In the genomic region with DNA sequence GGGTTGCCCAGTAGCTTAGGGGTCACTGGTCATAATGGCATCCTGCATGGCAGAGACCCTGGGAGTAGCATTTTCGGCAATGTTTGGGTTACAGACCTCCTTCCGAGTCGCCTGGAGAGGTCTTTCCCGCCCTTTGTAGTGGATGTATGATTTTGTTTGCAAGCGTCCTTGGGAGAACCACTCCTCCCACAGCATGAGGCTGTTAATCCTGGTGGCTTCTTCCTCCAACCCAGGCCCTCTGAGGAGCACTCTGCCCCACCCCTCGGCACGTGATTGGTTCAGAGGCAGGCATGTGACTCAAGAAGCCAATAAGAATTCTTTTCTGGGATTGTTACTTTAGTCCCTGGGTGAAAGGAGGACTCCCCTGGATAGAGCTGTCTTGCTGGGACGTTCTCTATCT, we compare ENCODE assay signal across 16 cellular contexts.
"Had no signal": no experiment of that assay in that cellular context is flagged by ENCODE, and none has a peak within 500 bp of the region (broad histone marks: within the 10 kb centered on the region; RNA-seq: fewer than 3 reads in every experiment).

No MANE protein-coding gene starts in this region.

- DNase-seq: activated CD4-positive, alpha-beta T cell treated with anti-CD3 and anti-CD28 coated beads for 1 hour; activated CD4-positive, alpha-beta T cell treated with anti-CD3 and anti-CD28 coated beads, Interleukin-2, amount 50 U/mL, for 4 hours; activated naive CD4-positive, alpha-beta T cell treated with Interleukin-2 at 50 U/mL for 16 hours; dermis blood vessel endothelial cell; effector memory CD8-positive, alpha-beta T cell; foreskin melanocyte; head of caudate nucleus; naive B cell; stimulated activated CD4-positive, alpha-beta T cell treated with anti-CD3 and anti-CD28 coated beads, Interleukin-1b, Interleukin-23, amount 100 ng/mL, for 48 hours had no signal

- ATAC-seq: activated T-helper 17 cell treated with anti-CD3 and anti-CD28 coated beads, Interleukin-2, amount 50 U/mL, for 72 hours; effector memory CD8-positive, alpha-beta T cell; left lobe of liver had no signal

- H3K4me1 Mint-ChIP-seq: activated T-helper 17 cell treated with anti-CD3 and anti-CD28 coated beads, Interleukin-2, amount 50 U/mL, for 72 hours had no signal

- H2AFZ ChIP-seq: parathyroid adenoma had no signal

- H3K79me2 ChIP-seq: parathyroid adenoma had no signal

- H3K9me3 ChIP-seq: ascending aorta, breast epithelium, neutrophil had no signal

- H3K27ac ChIP-seq: ascending aorta, breast epithelium, epithelial cell of prostate, neutrophil, parathyroid adenoma had no signal

- H3K36me3 Mint-ChIP-seq: naive B cell had no signal

- H3K9ac ChIP-seq: parathyroid adenoma had no signal

- H3K27ac Mint-ChIP-seq: activated T-helper 17 cell treated with anti-CD3 and anti-CD28 coated beads, Interleukin-2, amount 50 U/mL, for 72 hours; effector memory CD8-positive, alpha-beta T cell had no signal

- H3K9me3 Mint-ChIP-seq: activated T-helper 17 cell treated with anti-CD3 and anti-CD28 coated beads, Interleukin-2, amount 50 U/mL, for 72 hours; effector memory CD8-positive, alpha-beta T cell; naive B cell had no signal

- H3K4me1 ChIP-seq: ascending aorta, breast epithelium, parathyroid adenoma had no signal

- H3K4me3 ChIP-seq: ascending aorta, breast epithelium had no signal

- H3K4me3 Mint-ChIP-seq: activated T-helper 17 cell treated with anti-CD3 and anti-CD28 coated beads, Interleukin-2, amount 50 U/mL, for 72 hours; effector memory CD8-positive, alpha-beta T cell had no signal

- H3K36me3 ChIP-seq: ascending aorta, breast epithelium, neutrophil had no signal

- H3K27me3 ChIP-seq: ascending aorta, breast epithelium, neutrophil had no signal

- H3K27me3 Mint-ChIP-seq: activated T-helper 17 cell treated with anti-CD3 and anti-CD28 coated beads, Interleukin-2, amount 50 U/mL, for 72 hours; naive B cell had no signal
